Comparison of ENCODE assay signal across 7 cellular contexts in the genomic region with DNA sequence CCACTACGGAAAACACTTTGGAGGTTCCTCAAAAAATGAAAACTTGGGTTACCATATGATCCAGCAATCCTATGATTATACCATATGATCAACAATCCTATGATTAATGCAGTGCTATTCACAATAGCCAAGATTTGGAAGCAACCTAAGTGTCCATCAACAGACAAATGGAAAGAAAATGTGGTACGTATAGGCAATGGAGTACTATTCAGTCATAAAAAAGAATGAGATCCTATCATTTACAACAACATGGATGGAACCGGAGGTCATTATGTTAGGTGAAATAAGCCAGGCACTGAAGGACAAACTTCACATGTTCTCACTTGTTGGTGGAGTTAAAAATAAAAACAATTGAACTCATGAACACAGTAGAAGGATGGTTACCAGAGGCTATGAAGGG.
"Had no signal": no experiment of that assay in that cellular context is flagged by ENCODE, and none has a peak within 500 bp of the region (broad histone marks: within the 10 kb centered on the region; RNA-seq: fewer than 3 reads in every experiment).

No MANE protein-coding gene starts in this region.

- DNase-seq: GDM1, GF-D8 had no signal

- FAIRE-seq: G401.6, GM12891, GM12892, GM18507, GM19239 had no signal
